11 cellular contexts compared by ENCODE assay signal in genomic region chr1:41023279-41023990, GRCh38. TPM values are rescaled to one million over a fixed set of nuclear protein-coding genes. Genes with fewer than 3 reads are reported as not detected.
DNase-seq lines count a peak whose midpoint lies in the region; ATAC-seq and TF ChIP-seq lines count a peak whose summit lies in the region.
"Had no signal": no experiment of that assay in that cellular context is flagged by ENCODE, and none has a peak within 500 bp of the region (broad histone marks: within the 10 kb centered on the region; RNA-seq: fewer than 3 reads in every experiment).

No MANE protein-coding gene starts in this region.

- no peak overlapping the region for H3K4me3 Mint-ChIP-seq in CD8-positive, alpha-beta memory T cell

- H3K36me3 Mint-ChIP-seq in CD8-positive, alpha-beta memory T cell, result peaks cover 0 to 36% (median 6%) of the 10 kb centered on the region in 3 donors

- no peaks in the 10 kb centered on the region for H3K9me3 ChIP-seq in CD8-positive, alpha-beta memory T cell (ENCODE audit: low read length)
- H3K9me3 ChIP-seq: uterus had no signal

- peaks cover 4% of the 10 kb centered on the region for H3K36me3 ChIP-seq in CD8-positive, alpha-beta memory T cell (ENCODE audit: insufficient read depth, low read length)
- H3K36me3 ChIP-seq: uterus had no signal

- H3K27me3 Mint-ChIP-seq in CD8-positive, alpha-beta memory T cell, result peaks cover 0 to 2% of the 10 kb centered on the region in 2 donors

- H3K4me1 ChIP-seq in CD8-positive, alpha-beta memory T cell (ENCODE audit: insufficient read depth, low read length), result no peaks in the 10 kb centered on the region

- peaks cover 12 to 14% (median 12%) of the 10 kb centered on the region in 3 donors for H3K4me1 Mint-ChIP-seq in CD8-positive, alpha-beta memory T cell

- peak; percentile 45 for TF ChIP-seq CTCF in astrocyte of the cerebellum (IDR thresholded peaks at IDR 0.05; ENCODE audit: low read depth, low read length, missing control alignments)

- in situ Hi-C loops in astrocyte of the cerebellum (cut with HindIII; ENCODE audit: low sequenced_read_pairs), result no loop called here

- no peaks in the 10 kb centered on the region for H3K9me3 Mint-ChIP-seq in CD8-positive, alpha-beta memory T cell

- CTCF ChIA-PET in CD8-positive, alpha-beta memory T cell (lab: Charles Lee), result no interaction called here

- no peaks in the 10 kb centered on the region for H3K27me3 ChIP-seq in CD8-positive, alpha-beta memory T cell (ENCODE audit: insufficient read depth, low read length, poor library complexity, severe bottlenecking)
- H3K27me3 ChIP-seq: uterus had no signal

- POLR2A ChIA-PET in CD8-positive, alpha-beta memory T cell (lab: Charles Lee), result no interaction called here

- no peak overlapping the region for H3K4me3 ChIP-seq in CD8-positive, alpha-beta memory T cell (ENCODE audit: low read length)
- H3K4me3 ChIP-seq in astrocyte of the cerebellum (ENCODE audit: low read depth, low read length), result no peak overlapping the region
- H3K4me3 ChIP-seq: uterus had no signal

- H3K27ac Mint-ChIP-seq in CD8-positive, alpha-beta memory T cell, result peak overlapping the region in 5 of 8 donors; percentile 36 to 43 (median 39)

- no peak for ATAC-seq in GM21723 (IDR thresholded peaks at IDR 0.05; ENCODE audit: unreplicated experiment)

- DNase-seq in CD8-positive, alpha-beta memory T cell, result no peak
- DNase-seq in HT-29 (ENCODE audit: low spot score) (peak; percentile 30), astrocyte of the cerebellum (ENCODE audit: low read depth) (no peak), lung microvascular endothelial cell (ENCODE audit: low read depth in 2 of 2) (peak; percentile 54 to 61), putamen (ENCODE audit: low spot score) (no peak), SKM-1 treated with dmso at 0.1 percent for 144 hours (lab: John Stamatoyannopoulos, UW; ENCODE audit: unreplicated experiment) (no peak)
- DNase-seq in stimulated activated CD4-positive, alpha-beta T cell treated with anti-CD3 and anti-CD28 coated beads, Interleukin-1b, Interleukin-23, amount 100 ng/mL, for 48 hours, result no peak
- DNase-seq: NCI-H1436, small intestine, uterus had no signal

- H3K27ac ChIP-seq in CD8-positive, alpha-beta memory T cell (ENCODE audit: low read depth, low read length), result no peak overlapping the region
- H3K27ac ChIP-seq: uterus had no signal

RNA-seq across cellular contexts. Expression of gene SLFNL1, which starts 1.9 kb away (rescaled TPM):
- total RNA-seq in CD8-positive, alpha-beta memory T cell, result under 1 TPM in 1 of 2 experiments, not detected in 1; 0.09 TPM
- 0.44 TPM for polyA plus RNA-seq in CD8-positive, alpha-beta memory T cell
- total RNA-seq in HT-29 (2014; rRNA removed; shearing (Covaris generic)), result 0.23 TPM in 2 replicates
- under 0.01 and 0.20 TPM in 2 replicates for total RNA-seq in lung microvascular endothelial cell

RNA-seq across cellular contexts. Expression of gene CTPS1, which starts 43.9 kb away (rescaled TPM):
- 100 to 1,000 TPM; 151 to 156 TPM for total RNA-seq in CD8-positive, alpha-beta memory T cell
- 15.5 TPM for polyA plus RNA-seq in CD8-positive, alpha-beta memory T cell
- 30.6 and 40.1 TPM in 2 replicates for total RNA-seq in HT-29 (2014; rRNA removed; shearing (Covaris generic))
- 13.5 and 16.5 TPM in 2 replicates for total RNA-seq in lung microvascular endothelial cell

Comparison
In these comparisons a context has a peak if more than half of its experiments do, and no peak if none do; other contexts are left out.
1. DNase-seq: peak in HT-29 (single experiment) and lung microvascular endothelial cell (2 of 2); none in CD8-positive, alpha-beta memory T cell (0 of 5), astrocyte of the cerebellum (single experiment), putamen (single experiment), SKM-1 treated with dmso at 0.1 percent for 144 hours (single experiment) and stimulated activated CD4-positive, alpha-beta T cell treated with anti-CD3 and anti-CD28 coated beads, Interleukin-1b, Interleukin-23, amount 100 ng/mL, for 48 hours (single experiment).